Comparison of ENCODE assay signal across 9 cellular contexts in the genomic region with DNA sequence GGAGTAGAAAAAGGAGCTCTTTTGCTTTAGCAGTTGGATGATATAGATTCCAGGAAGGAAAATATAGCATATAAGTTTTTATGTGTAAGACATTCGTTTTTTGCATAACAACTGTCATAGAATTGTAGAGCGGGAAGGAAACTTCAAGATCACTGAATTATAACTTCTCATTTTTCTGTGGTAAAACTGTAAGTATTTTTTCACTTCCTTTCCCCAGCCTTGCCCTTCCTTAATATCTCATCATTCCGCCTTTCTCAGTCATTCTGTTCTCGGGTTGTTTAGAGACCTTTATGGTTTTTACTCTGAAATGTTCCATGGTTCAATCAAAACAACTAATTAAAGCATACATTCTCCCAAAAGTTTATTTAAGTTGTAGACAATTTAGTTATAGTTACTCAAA. TPM values are rescaled to one million over a fixed set of nuclear protein-coding genes. Genes with fewer than 3 reads are reported as not detected.
DNase-seq lines count a peak whose midpoint lies in the region; ATAC-seq and TF ChIP-seq lines count a peak whose summit lies in the region.
"Had no signal": no experiment of that assay in that cellular context is flagged by ENCODE, and none has a peak within 500 bp of the region (broad histone marks: within the 10 kb centered on the region; RNA-seq: fewer than 3 reads in every experiment).

No MANE protein-coding gene starts in this region.

- H3K18ac ChIP-seq in H9 (ENCODE audit: insufficient read length, low read depth, low read length): no peak overlapping the region

- DNase-seq in H9: no peak
- DNase-seq in activated CD4-positive, alpha-beta memory T cell treated with anti-CD3 and anti-CD28 coated beads for 36 hours: no peak
- peak; percentile 35 for DNase-seq in naive B cell
- no peak for DNase-seq in HEK293T (ENCODE audit: extremely low spot score)
- DNase-seq in activated effector memory CD4-positive, alpha-beta T cell treated with Interleukin-2 at 50 U/mL for 16 hours: no peak
- DNase-seq: midbrain had no signal

- no peak overlapping the region for H2BK12ac ChIP-seq in H9 (ENCODE audit: insufficient read length, low read depth, low read length)

- H3T11ph ChIP-seq in H9 (ENCODE audit: low read length): no peak overlapping the region

- peaks cover 2 to 21% (median 17%) of the 10 kb centered on the region in 3 experiments; a peak in 6 of 7 replicates for H3K36me3 Mint-ChIP-seq in H9 (ENCODE audit: insufficient read depth in 1 of 3, low read depth in 3 of 3)
- peaks cover 28% of the 10 kb centered on the region for H3K36me3 Mint-ChIP-seq in activated CD4-positive, alpha-beta memory T cell treated with anti-CD3 and anti-CD28 coated beads for 36 hours
- H3K36me3 Mint-ChIP-seq in naive B cell: peaks cover 9 to 21% of the 10 kb centered on the region in 2 donors

- H3K4me3 ChIP-seq in BLaER1: peak overlapping the region; percentile 89

- H3K56ac ChIP-seq in H9 (ENCODE audit: insufficient read length, low read depth, low read length): no peak overlapping the region

- peaks cover 44% of the 10 kb centered on the region for H3K36me3 ChIP-seq in BLaER1

- no peak overlapping the region for H2BK15ac ChIP-seq in H9 (ENCODE audit: low read depth, low read length)

- no CpG with 5 or more reads among the region's 4 CpGs for WGBS in H9 (ENCODE audit: extremely low coverage, insufficient read length, low lambda C conversion rate)

- H3K9me3 ChIP-seq in BLaER1: peaks cover 18% of the 10 kb centered on the region
- no peaks in the 10 kb centered on the region for H3K9me3 ChIP-seq in H9 (ENCODE audit: control insufficient read depth, low read depth, low read length)

- H4K20me1 ChIP-seq in BLaER1 (peaks cover 7% of the 10 kb centered on the region; the same call in 1 of the 2 replicates), H9 (ENCODE audit: control insufficient read depth, insufficient read depth, insufficient read length) (no peaks in the 10 kb centered on the region)

- no peak overlapping the region for H3K4ac ChIP-seq in H9 (ENCODE audit: low read depth, low read length)

- no peak overlapping the region for H2AK5ac ChIP-seq in H9 (ENCODE audit: insufficient read length, low read length)

- H3K27me3 ChIP-seq in BLaER1 (no peaks in the 10 kb centered on the region), H9 (ENCODE audit: insufficient read depth, low read length) (no peaks in the 10 kb centered on the region)

- H2AFZ ChIP-seq in H9 (ENCODE audit: low read length): no peak overlapping the region

- H4K91ac ChIP-seq in H9 (ENCODE audit: insufficient read length, low read depth, low read length): no peak overlapping the region

- H3K4me1 Mint-ChIP-seq in H9 (peaks cover 22 to 23% of the 10 kb centered on the region in 2 experiments), naive B cell (peaks cover 51 to 60% (median 52%) of the 10 kb centered on the region in 3 donors)
- peaks cover 32% of the 10 kb centered on the region for H3K4me1 Mint-ChIP-seq in activated CD4-positive, alpha-beta memory T cell treated with anti-CD3 and anti-CD28 coated beads for 36 hours (ENCODE audit: low read depth)

- H3K4me3 Mint-ChIP-seq in H9 (peak overlapping the region; percentile 95), naive B cell (peak overlapping the region; percentile 90 to 100 (median 96))
- peak overlapping the region; percentile 98 for H3K4me3 Mint-ChIP-seq in activated CD4-positive, alpha-beta memory T cell treated with anti-CD3 and anti-CD28 coated beads for 36 hours

- CTCF ChIA-PET in activated CD4-positive, alpha-beta memory T cell treated with anti-CD3 and anti-CD28 coated beads for 36 hours (lab: Charles Lee): no interaction called here
- CTCF ChIA-PET in HEK293T (lab: Yijun Ruan, JAX): interaction anchor here (0.6 kb wide), 1 partner anchor 140 kb away, joined by 3 read pairs; no protein-coding TSS in a partner anchor

- H3K27me3 Mint-ChIP-seq in H9 (ENCODE audit: low read depth): peaks cover 14% of the 10 kb centered on the region
- no peaks in the 10 kb centered on the region for H3K27me3 Mint-ChIP-seq in activated CD4-positive, alpha-beta memory T cell treated with anti-CD3 and anti-CD28 coated beads for 36 hours
- H3K27me3 Mint-ChIP-seq in naive B cell: no peaks in the 10 kb centered on the region

- H3K23ac ChIP-seq in H9 (ENCODE audit: insufficient read length, low read depth, low read length): no peak overlapping the region

- no peak overlapping the region for H4K5ac ChIP-seq in H9 (ENCODE audit: insufficient read length, low read depth, low read length)

- H2BK120ac ChIP-seq in H9 (ENCODE audit: low read depth, low read length, poor library complexity, severe bottlenecking): no peak overlapping the region

- no peak overlapping the region for H2BK20ac ChIP-seq in H9 (ENCODE audit: low read depth, low read length, poor library complexity, severe bottlenecking)

- H3K79me1 ChIP-seq in H9 (ENCODE audit: insufficient read depth, low read depth, low read length, poor library complexity, severe bottlenecking): peaks cover 5% of the 10 kb centered on the region

- H3K14ac ChIP-seq in H9 (ENCODE audit: insufficient read depth, low read length): no peak overlapping the region

- peaks cover 32% of the 10 kb centered on the region for H3K4me1 ChIP-seq in BLaER1
- H3K4me1 ChIP-seq in H9 (ENCODE audit: insufficient read depth, low read length): peaks cover 2% of the 10 kb centered on the region; the same call in 1 of the 2 replicates

- TF ChIP-seq CTCF in H9 (conservative IDR thresholded peaks at IDR 0.05): no peak

- H3K27ac ChIP-seq in BLaER1: peak overlapping the region; percentile 81
- H3K27ac ChIP-seq in H9 (ENCODE audit: insufficient read length, low read depth, low read length): no peak overlapping the region

- H2BK5ac ChIP-seq in H9 (ENCODE audit: insufficient read length, low read length): no peak overlapping the region

- peaks cover 3% of the 10 kb centered on the region; the same call in 1 of the 2 replicates for H3K79me2 ChIP-seq in H9 (ENCODE audit: insufficient read depth, low read length)

- POLR2A ChIA-PET in activated CD4-positive, alpha-beta memory T cell treated with anti-CD3 and anti-CD28 coated beads for 36 hours (lab: Charles Lee): interaction anchor here (1.8 kb wide), 1 partner anchor 87 kb away, joined by 7 read pairs; a partner anchor contains a TSS
- POLR2A ChIA-PET in HEK293T (lab: Yijun Ruan, JAX): no interaction called here

- ATAC-seq in naive B cell (ENCODE audit: low read depth in 2 of 2) (no peak), HG03571 (IDR thresholded peaks at IDR 0.05; ENCODE audit: unreplicated experiment) (no peak), GM21360 (IDR thresholded peaks at IDR 0.05; ENCODE audit: unreplicated experiment) (no peak)

- no peak overlapping the region for H4K8ac ChIP-seq in H9 (replicated peaks; ENCODE audit: insufficient read length, low read depth, low read length)

- intact Hi-C loops in activated CD4-positive, alpha-beta memory T cell treated with anti-CD3 and anti-CD28 coated beads for 36 hours (cut with micrococcal nuclease): loop anchor here (5.0 to 10.0 kb wide), 4 partner anchors 161 to 1489 kb away; a partner anchor contains a TSS

- H3K9ac ChIP-seq in BLaER1: peak overlapping the region; percentile 92
- no peak overlapping the region for H3K9ac ChIP-seq in H9 (ENCODE audit: extremely low read depth, insufficient read length, low read length)

- H3K27ac Mint-ChIP-seq in H9 (no peak overlapping the region), naive B cell (peak overlapping the region; percentile 91 to 98 (median 92))
- no peak overlapping the region for H3K27ac Mint-ChIP-seq in activated CD4-positive, alpha-beta memory T cell treated with anti-CD3 and anti-CD28 coated beads for 36 hours

- H3K4me2 ChIP-seq in BLaER1: peak overlapping the region; percentile 81
- H3K4me2 ChIP-seq in H9 (ENCODE audit: insufficient read depth, insufficient read length, low read length): no peak overlapping the region

- no peaks in the 10 kb centered on the region; a peak in 1 of 5 replicates for H3K9me3 Mint-ChIP-seq in H9
- H3K9me3 Mint-ChIP-seq in activated CD4-positive, alpha-beta memory T cell treated with anti-CD3 and anti-CD28 coated beads for 36 hours: no peaks in the 10 kb centered on the region
- H3K9me3 Mint-ChIP-seq in naive B cell: peaks cover 0 to 3% (median 0%) of the 10 kb centered on the region in 7 donors

- peaks cover 6% of the 10 kb centered on the region for H3K23me2 ChIP-seq in H9 (ENCODE audit: insufficient read length, low read depth, low read length, poor library complexity, severe bottlenecking)

TF ChIP-seq in HEK293T, 16 proteins besides CTCF, POLR2A, EP300 and RAD21:
- no peak for TF ChIP-seq HDGF (IDR thresholded peaks at IDR 0.05; ENCODE audit: borderline replicate concordance)
- no peak for TF ChIP-seq L3MBTL2 (conservative IDR thresholded peaks at IDR 0.05)
- no peak for TF ChIP-seq ELF4 (IDR thresholded peaks at IDR 0.05)
- TF ChIP-seq FOXA1 (IDR thresholded peaks at IDR 0.05): no peak
- no peak for TF ChIP-seq SP1 (IDR thresholded peaks at IDR 0.05)
- TF ChIP-seq, protein P1, sequence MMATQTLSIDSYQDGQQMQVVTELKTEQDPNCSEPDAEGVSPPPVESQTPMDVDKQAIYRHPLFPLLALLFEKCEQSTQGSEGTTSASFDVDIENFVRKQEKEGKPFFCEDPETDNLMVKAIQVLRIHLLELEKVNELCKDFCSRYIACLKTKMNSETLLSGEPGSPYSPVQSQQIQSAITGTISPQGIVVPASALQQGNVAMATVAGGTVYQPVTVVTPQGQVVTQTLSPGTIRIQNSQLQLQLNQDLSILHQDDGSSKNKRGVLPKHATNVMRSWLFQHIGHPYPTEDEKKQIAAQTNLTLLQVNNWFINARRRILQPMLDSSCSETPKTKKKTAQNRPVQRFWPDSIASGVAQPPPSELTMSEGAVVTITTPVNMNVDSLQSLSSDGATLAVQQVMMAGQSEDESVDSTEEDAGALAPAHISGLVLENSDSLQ (IDR thresholded peaks at IDR 0.05): no peak
- no peak for TF ChIP-seq NFRKB (IDR thresholded peaks at IDR 0.05)
- TF ChIP-seq ARNT (IDR thresholded peaks at IDR 0.05): no peak
TF ChIP-seq in HEK293T: peak in this region for 0.

RNA-seq across cellular contexts. Expression of a gene that starts 1.1 kb away (rescaled TPM):
- 4.3 and 4.4 TPM in 2 replicates for total RNA-seq in H9 (2021)
- 10 to 100 TPM; 14.4 to 14.8 TPM for total RNA-seq in activated CD4-positive, alpha-beta memory T cell treated with anti-CD3 and anti-CD28 coated beads for 36 hours
- polyA plus RNA-seq in naive B cell (ENCODE audit: low read depth in 6 of 6): 100 to 1,000 TPM; 431 to 811 (median 611) TPM

RNA-seq across cellular contexts. Expression of a gene that starts 1.2 kb away (rescaled TPM):
- total RNA-seq in H9 (2021): 34.6 and 35.8 TPM in 2 replicates
- total RNA-seq in activated CD4-positive, alpha-beta memory T cell treated with anti-CD3 and anti-CD28 coated beads for 36 hours: 10 to 100 TPM; 36.8 to 37.3 TPM
- polyA plus RNA-seq in naive B cell (ENCODE audit: low read depth in 6 of 6): 10 to 100 TPM; 40.4 to 53.9 (median 46.7) TPM

RNA-seq across cellular contexts. Expression of a gene that starts 58.1 kb away (rescaled TPM):
- 2.3 and 2.4 TPM in 2 replicates for total RNA-seq in H9 (2021)
- total RNA-seq in activated CD4-positive, alpha-beta memory T cell treated with anti-CD3 and anti-CD28 coated beads for 36 hours: 1 to 10 TPM; 1.1 to 1.4 TPM
- polyA plus RNA-seq in naive B cell (ENCODE audit: low read depth in 6 of 6): 1 to 10 TPM in 5 of 6 donors, not detected in 1; 1.1 to 4.6 (median 3.0) TPM

Comparison
In these comparisons a context has a peak if more than half of its experiments do, and no peak if none do; other contexts are left out.
1. H3K27ac Mint-ChIP-seq: peak in naive B cell (6 of 6); none in H9 (0 of 3) and activated CD4-positive, alpha-beta memory T cell treated with anti-CD3 and anti-CD28 coated beads for 36 hours (single experiment).
2. Peak in every context shown above with its lines, with median percentiles within 50 percentile points of each other: H3K4me3 Mint-ChIP-seq.